Comparison of ENCODE assay signal across 1 cellular context in genomic region chr14:47044841-47045240, GRCh38.
TF ChIP-seq lines count a peak whose summit lies in the region.

No MANE protein-coding gene starts in this region.

TF ChIP-seq in HCT116, 20 proteins besides CTCF, POLR2A, EP300 and RAD21 (continued from another document):
- TF ChIP-seq, protein P1, sequence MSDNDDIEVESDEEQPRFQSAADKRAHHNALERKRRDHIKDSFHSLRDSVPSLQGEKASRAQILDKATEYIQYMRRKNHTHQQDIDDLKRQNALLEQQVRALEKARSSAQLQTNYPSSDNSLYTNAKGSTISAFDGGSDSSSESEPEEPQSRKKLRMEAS (IDR thresholded peaks at IDR 0.05): no peak
- no peak for TF ChIP-seq YY1 (IDR thresholded peaks at IDR 0.05; ENCODE audit: extremely low read depth, insufficient replicate concordance, low read depth, low read length)
- no peak for TF ChIP-seq CEBPB (IDR thresholded peaks at IDR 0.05; ENCODE audit: low read depth)
- no peak for TF ChIP-seq JUND (IDR thresholded peaks at IDR 0.05)
- TF ChIP-seq TCF7L2 (IDR thresholded peaks at IDR 0.05; ENCODE audit: borderline replicate concordance, extremely low read depth, insufficient read depth, insufficient read length): no peak
- TF ChIP-seq EZH2 (IDR thresholded peaks at IDR 0.05): no peak
- TF ChIP-seq ZFX (IDR thresholded peaks at IDR 0.05): no peak
- no peak for TF ChIP-seq EZH2phosphoT487 (IDR thresholded peaks at IDR 0.05; ENCODE audit: borderline replicate concordance)
